Comparison of ENCODE assay signal across 8 cellular contexts in genomic region chr9:101724271-101724670, GRCh38. TPM values are rescaled to one million over a fixed set of nuclear protein-coding genes. Genes with fewer than 3 reads are reported as not detected.
"Had no signal": no experiment of that assay in that cellular context is flagged by ENCODE, and none has a peak within 500 bp of the region (broad histone marks: within the 10 kb centered on the region; RNA-seq: fewer than 3 reads in every experiment).

No MANE protein-coding gene starts in this region.

RNA-seq across cellular contexts. Expression of gene GRIN3A, which starts 14.2 kb away (rescaled TPM):
- total RNA-seq: OCI-LY7, PC-3, PC-9, RPMI7951, SJCRH30, SJSA1, SK-MEL-5 had no signal
- polyA plus RNA-seq: SK-N-SH had no signal
